ENCODE assay signal across 8 cellular contexts in genomic region chr5:56909294-56910122, GRCh38. TPM values are rescaled to one million over a fixed set of nuclear protein-coding genes. Genes with fewer than 3 reads are reported as not detected.
A peak's percentile ranks its signal among the peaks of the same experiment; 100 is the strongest.
DNase-seq lines count a peak whose midpoint lies in the region; ATAC-seq and TF ChIP-seq lines count a peak whose summit lies in the region.

A gene with protein sequence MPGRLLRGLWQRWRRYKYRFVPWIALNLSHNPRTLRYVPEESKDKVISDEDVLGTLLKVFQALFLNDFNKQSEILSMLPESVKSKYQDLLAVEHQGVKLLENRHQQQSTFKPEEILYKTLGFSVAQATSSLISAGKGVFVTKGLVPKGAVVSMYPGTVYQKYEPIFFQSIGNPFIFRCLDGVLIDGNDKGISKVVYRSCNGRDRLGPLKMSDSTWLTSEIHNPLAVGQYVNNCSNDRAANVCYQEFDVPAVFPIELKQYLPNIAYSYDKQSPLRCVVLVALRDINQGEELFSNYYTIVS (plus strand): TSS chr5:56909596. CDS start chr5:56909646, 50 bp downstream.

- DNase-seq in AG08395 (ENCODE audit: low spot score) = peak; percentile 98
- peak; percentile 88 for DNase-seq in NCI-H2227 treated with DMSO at 0.1 percent for 48 hours (lab: John Stamatoyannopoulos, UW)
- peak; percentile 72 to 91 (median 84) for DNase-seq in activated CD4-positive, CD25-positive, alpha-beta regulatory T cell (lab: John Stamatoyannopoulos, UW)
- DNase-seq in caudate nucleus (lab: John Stamatoyannopoulos, UW) = peak; percentile 27 to 98 (median 94)
- peak; percentile 88 to 91 (median 89) for DNase-seq in immature natural killer cell
- peak; percentile 92 for DNase-seq in smooth muscle cell of the brain vasculature (ENCODE audit: low read depth, low spot score)

- peak; percentile 96 for TF ChIP-seq POLR2A in GM18951 (IDR thresholded peaks at IDR 0.05; ENCODE audit: extremely low read depth, insufficient read depth, insufficient read length)

- in situ Hi-C loops in GM18951 (cut with MboI; ENCODE audit: low sequenced_read_pairs, unreplicated experiment) = loop anchor here (10.0 kb wide), 1 partner anchor 315 kb away; no protein-coding TSS in a partner anchor

- peak within 1 kb of the TSS; percentile 96 for H3K27ac ChIP-seq in caudate nucleus (ENCODE audit: low read depth, low read length)

- no peaks in the 10 kb centered on the region for H3K36me3 Mint-ChIP-seq in immature natural killer cell

- H3K27me3 Mint-ChIP-seq in immature natural killer cell (ENCODE audit: low read depth in 3 of 3) = peaks cover 3 to 9% (median 4%) of the 10 kb centered on the region in 3 donors

- H3K27ac Mint-ChIP-seq in immature natural killer cell = peak within 1 kb of the TSS; percentile 75 to 95 (median 94)

- H3K9me3 Mint-ChIP-seq in immature natural killer cell = no peaks in the 10 kb centered on the region

- H3K4me3 Mint-ChIP-seq in immature natural killer cell = peak within 1 kb of the TSS; percentile 92 to 97 (median 96)

- H3K4me1 Mint-ChIP-seq in immature natural killer cell = peaks cover 20 to 25% of the 10 kb centered on the region in 2 donors

- ATAC-seq in HG03175 (IDR thresholded peaks at IDR 0.05; ENCODE audit: unreplicated experiment) = peak; percentile 83

RNA-seq across cellular contexts. Expression of the gene that starts here (rescaled TPM):
- 10 to 100 TPM in 2 of 3 donors, 1 to 10 TPM in 1; 4.3 to 14.1 (median 10.2) TPM for polyA plus RNA-seq in immature natural killer cell

Comparison
In these comparisons a context has a peak if more than half of its experiments do, and no peak if none do; other contexts are left out.
1. Peak in every context shown above with its lines: DNase-seq, ATAC-seq and H3K27ac ChIP-seq.